1 cellular context compared by ENCODE assay signal in the genomic region with DNA sequence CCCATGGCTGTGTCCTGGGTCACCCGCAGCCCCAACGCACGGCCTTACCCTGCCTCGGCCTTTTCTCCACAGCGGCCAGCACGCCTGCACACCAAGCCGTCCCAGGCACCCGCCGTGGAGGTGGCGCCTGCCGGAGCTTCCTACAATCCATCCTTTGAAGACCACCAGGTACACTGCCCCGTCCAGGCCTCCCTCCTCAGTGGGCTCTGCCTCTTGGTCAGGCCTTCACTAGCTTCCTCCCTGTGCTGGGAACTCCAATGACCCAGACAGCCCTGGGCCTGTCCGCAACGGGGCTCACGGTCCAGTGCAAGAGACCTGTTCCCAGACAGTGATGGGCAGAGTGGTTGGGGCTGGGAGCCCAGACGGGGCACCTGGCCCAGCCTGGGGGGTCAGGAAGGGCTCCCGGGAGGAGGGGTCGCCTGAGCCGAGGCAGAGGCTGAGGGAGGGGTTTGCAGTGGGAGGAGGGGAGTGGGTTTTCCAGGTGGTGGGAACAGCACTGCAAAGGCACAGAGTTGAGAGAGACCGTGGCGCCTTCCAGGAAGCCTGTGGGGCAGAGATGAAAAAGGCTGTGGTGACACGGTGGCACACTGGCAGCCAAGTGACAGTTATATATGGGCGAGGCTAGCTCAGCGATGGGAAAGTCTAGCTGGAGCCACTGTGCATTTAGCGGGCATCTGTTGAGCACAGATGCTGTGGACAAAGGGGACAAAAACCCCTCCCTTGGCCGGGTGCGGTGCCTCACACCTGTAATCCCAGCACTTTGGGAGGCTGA.
A peak's percentile ranks its signal among the peaks of the same experiment; 100 is the strongest.
TF ChIP-seq lines count a peak whose summit lies in the region.

No MANE protein-coding gene starts in this region.

TF ChIP-seq in K562, 482 proteins besides CTCF, POLR2A, EP300 and RAD21:
- peak; percentile 42; the same call in 1 of the 2 replicates for TF ChIP-seq POLR2G (IDR thresholded peaks at IDR 0.05; ENCODE audit: low read depth, low read length)
- TF ChIP-seq, protein P1, sequence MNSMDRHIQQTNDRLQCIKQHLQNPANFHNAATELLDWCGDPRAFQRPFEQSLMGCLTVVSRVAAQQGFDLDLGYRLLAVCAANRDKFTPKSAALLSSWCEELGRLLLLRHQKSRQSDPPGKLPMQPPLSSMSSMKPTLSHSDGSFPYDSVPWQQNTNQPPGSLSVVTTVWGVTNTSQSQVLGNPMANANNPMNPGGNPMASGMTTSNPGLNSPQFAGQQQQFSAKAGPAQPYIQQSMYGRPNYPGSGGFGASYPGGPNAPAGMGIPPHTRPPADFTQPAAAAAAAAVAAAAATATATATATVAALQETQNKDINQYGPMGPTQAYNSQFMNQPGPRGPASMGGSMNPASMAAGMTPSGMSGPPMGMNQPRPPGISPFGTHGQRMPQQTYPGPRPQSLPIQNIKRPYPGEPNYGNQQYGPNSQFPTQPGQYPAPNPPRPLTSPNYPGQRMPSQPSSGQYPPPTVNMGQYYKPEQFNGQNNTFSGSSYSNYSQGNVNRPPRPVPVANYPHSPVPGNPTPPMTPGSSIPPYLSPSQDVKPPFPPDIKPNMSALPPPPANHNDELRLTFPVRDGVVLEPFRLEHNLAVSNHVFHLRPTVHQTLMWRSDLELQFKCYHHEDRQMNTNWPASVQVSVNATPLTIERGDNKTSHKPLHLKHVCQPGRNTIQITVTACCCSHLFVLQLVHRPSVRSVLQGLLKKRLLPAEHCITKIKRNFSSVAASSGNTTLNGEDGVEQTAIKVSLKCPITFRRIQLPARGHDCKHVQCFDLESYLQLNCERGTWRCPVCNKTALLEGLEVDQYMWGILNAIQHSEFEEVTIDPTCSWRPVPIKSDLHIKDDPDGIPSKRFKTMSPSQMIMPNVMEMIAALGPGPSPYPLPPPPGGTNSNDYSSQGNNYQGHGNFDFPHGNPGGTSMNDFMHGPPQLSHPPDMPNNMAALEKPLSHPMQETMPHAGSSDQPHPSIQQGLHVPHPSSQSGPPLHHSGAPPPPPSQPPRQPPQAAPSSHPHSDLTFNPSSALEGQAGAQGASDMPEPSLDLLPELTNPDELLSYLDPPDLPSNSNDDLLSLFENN (IDR thresholded peaks at IDR 0.05; ENCODE audit: low read depth in 2 of 2, low read length in 2 of 2), result no peak
- TF ChIP-seq RBFOX2 (IDR thresholded peaks at IDR 0.05; ENCODE audit: low read depth, low read length), result peak; percentile 67
